Comparison of ENCODE assay signal across 31 cellular contexts in the genomic region with DNA sequence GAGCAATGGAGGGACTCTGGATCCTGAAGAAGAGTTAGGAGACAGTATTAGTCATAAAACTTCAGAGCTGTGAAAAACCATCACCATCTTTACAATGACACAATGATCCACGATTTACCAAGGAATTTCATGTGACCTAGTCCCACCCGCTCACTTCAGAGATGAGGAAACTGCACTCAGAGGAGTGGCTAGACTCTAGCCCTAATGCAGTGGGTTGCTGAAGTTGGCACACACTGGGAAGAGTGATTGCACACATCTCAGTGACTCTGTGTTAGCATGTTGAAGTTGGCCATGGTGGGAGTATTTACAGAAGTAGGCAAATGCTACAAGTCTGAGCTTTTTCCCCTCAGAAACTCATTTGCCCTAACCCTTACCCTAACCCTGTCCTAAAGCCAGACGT. TPM values are rescaled to one million over a fixed set of nuclear protein-coding genes. Genes with fewer than 3 reads are reported as not detected.
"Had no signal": no experiment of that assay in that cellular context is flagged by ENCODE, and none has a peak within 500 bp of the region (broad histone marks: within the 10 kb centered on the region; RNA-seq: fewer than 3 reads in every experiment).

No MANE protein-coding gene starts in this region.

- H3K9me3 Mint-ChIP-seq: memory B cell; natural killer cell treated with Interleukin-12 subunit alpha and Interleukin-12 subunit beta and Interleukin-15 and Interleukin-18, amount 100 ng/mL, for 72 hours; stimulated activated memory B cell treated with anti-CD40 and anti-IgM and Interleukin-4, amounts not matched to agents 10 μg/mL and 1 μg/mL and 100 μg/mL, for 72 hours; stimulated activated naive CD8-positive, alpha-beta T cell treated with anti-CD3 and anti-CD28 coated beads, Interleukin-15, amount 100 ng/mL, for 72 hours; type B pancreatic cell had no signal

- H3K27me3 ChIP-seq: ovary, right atrium auricular region, right lobe of liver, tibial nerve, vagina had no signal

- H3K4me3 Mint-ChIP-seq: memory B cell; naive thymus-derived CD4-positive, alpha-beta T cell; natural killer cell treated with Interleukin-12 subunit alpha and Interleukin-12 subunit beta and Interleukin-15 and Interleukin-18, amount 100 ng/mL, for 72 hours; stimulated activated memory B cell treated with anti-CD40 and anti-IgM and Interleukin-4, amounts not matched to agents 10 μg/mL and 1 μg/mL and 100 μg/mL, for 72 hours; stimulated activated naive CD8-positive, alpha-beta T cell treated with anti-CD3 and anti-CD28 coated beads, Interleukin-15, amount 100 ng/mL, for 72 hours; type B pancreatic cell had no signal

- H3K4me1 Mint-ChIP-seq: memory B cell; stimulated activated memory B cell treated with anti-CD40 and anti-IgM and Interleukin-4, amounts not matched to agents 10 μg/mL and 1 μg/mL and 100 μg/mL, for 72 hours; stimulated activated naive CD8-positive, alpha-beta T cell treated with anti-CD3 and anti-CD28 coated beads, Interleukin-15, amount 100 ng/mL, for 72 hours had no signal

- H3K4me2 ChIP-seq: smooth muscle cell had no signal

- H3K4me1 ChIP-seq: left ventricle myocardium inferior, right atrium auricular region, right lobe of liver, tibial nerve had no signal

- H3K27me3 Mint-ChIP-seq: progenitor cell of endocrine pancreas; stimulated activated naive CD8-positive, alpha-beta T cell treated with anti-CD3 and anti-CD28 coated beads, Interleukin-15, amount 100 ng/mL, for 72 hours; type B pancreatic cell had no signal

- H3K27ac ChIP-seq: left ventricle myocardium inferior, ovary, right atrium auricular region, right lobe of liver, tibial nerve, vagina had no signal

- H3K27ac Mint-ChIP-seq: memory B cell; naive thymus-derived CD4-positive, alpha-beta T cell; natural killer cell treated with Interleukin-12 subunit alpha and Interleukin-12 subunit beta and Interleukin-15 and Interleukin-18, amount 100 ng/mL, for 72 hours; progenitor cell of endocrine pancreas; stimulated activated memory B cell treated with anti-CD40 and anti-IgM and Interleukin-4, amounts not matched to agents 10 μg/mL and 1 μg/mL and 100 μg/mL, for 72 hours; stimulated activated naive CD8-positive, alpha-beta T cell treated with anti-CD3 and anti-CD28 coated beads, Interleukin-15, amount 100 ng/mL, for 72 hours; type B pancreatic cell had no signal

- ATAC-seq: mucosa of descending colon; naive thymus-derived CD4-positive, alpha-beta T cell; natural killer cell treated with Interleukin-12 subunit alpha and Interleukin-12 subunit beta and Interleukin-15 and Interleukin-18, amount 100 ng/mL, for 72 hours; right lobe of liver; stimulated activated memory B cell treated with anti-CD40 and anti-IgM and Interleukin-4, amounts not matched to agents 10 μg/mL and 1 μg/mL and 100 μg/mL, for 72 hours; stimulated activated naive CD8-positive, alpha-beta T cell treated with anti-CD3 and anti-CD28 coated beads, Interleukin-15, amount 100 ng/mL, for 72 hours had no signal

- H3K4me3 ChIP-seq: left ventricle myocardium inferior, mucosa of descending colon, ovary, right atrium auricular region, right lobe of liver, smooth muscle cell, tibial nerve, vagina had no signal

- H3K36me3 Mint-ChIP-seq: memory B cell; naive thymus-derived CD4-positive, alpha-beta T cell; natural killer cell treated with Interleukin-12 subunit alpha and Interleukin-12 subunit beta and Interleukin-15 and Interleukin-18, amount 100 ng/mL, for 72 hours; stimulated activated memory B cell treated with anti-CD40 and anti-IgM and Interleukin-4, amounts not matched to agents 10 μg/mL and 1 μg/mL and 100 μg/mL, for 72 hours; type B pancreatic cell had no signal

- DNase-seq: islet precursor cell; left ventricle myocardium inferior; midbrain; mucosa of descending colon; naive thymus-derived CD4-positive, alpha-beta T cell; ovary; right lobe of liver; stimulated activated CD4-positive, alpha-beta T cell treated with anti-CD3 and anti-CD28 coated beads, Interleukin-1b, Interleukin-23, amount 100 ng/mL, for 48 hours; stimulated activated CD4-positive, alpha-beta T cell treated with anti-CD3 and anti-CD28 coated beads, Interleukin-2, amount 100 ng/mL, for 48 hours; stimulated activated CD4-positive, alpha-beta T cell treated with anti-CD3 and anti-CD28 coated beads, Interleukin-4, amount 100 ng/mL, for 4 hours; stimulated activated CD8-positive, alpha-beta memory T cell treated with anti-CD3 and anti-CD28 coated beads, Interleukin-4, amount 100 ng/mL, for 48 hours; stimulated activated naive CD4-positive, alpha-beta T cell treated with Interleukin-2 at 50 U/mL for 16 hours; stimulated activated naive CD8-positive, alpha-beta T cell treated with anti-CD3 and anti-CD28 coated beads, Interleukin-15, amount 100 ng/mL, for 72 hours; substantia nigra had no signal

- H3K9me3 ChIP-seq: left ventricle myocardium inferior, mucosa of descending colon, ovary, right atrium auricular region, right lobe of liver, tibial nerve, vagina had no signal

- H3K36me3 ChIP-seq: left ventricle myocardium inferior, ovary, right atrium auricular region, right lobe of liver, tibial nerve, vagina had no signal

RNA-seq across cellular contexts. Expression of gene SPATA12, which starts 35.2 kb away (rescaled TPM):
- total RNA-seq: left ventricle myocardium inferior; lower leg skin; lung microvascular endothelial cell; mesenteric fat pad; naive thymus-derived CD4-positive, alpha-beta T cell; natural killer cell treated with Interleukin-12 subunit alpha and Interleukin-12 subunit beta and Interleukin-15 and Interleukin-18, amount 100 ng/mL, for 72 hours; omental fat pad; right atrium auricular region; skeletal muscle tissue; smooth muscle cell; temporal lobe; tibial nerve; urinary bladder; vagina had no signal
- polyA plus RNA-seq: naive thymus-derived CD4-positive, alpha-beta T cell; neural cell; smooth muscle cell had no signal
